6 cellular contexts compared by ENCODE assay signal in genomic region chr1:84683508-84683907, GRCh38.
"Had no signal": no experiment of that assay in that cellular context is flagged by ENCODE, and none has a peak within 500 bp of the region (broad histone marks: within the 10 kb centered on the region; RNA-seq: fewer than 3 reads in every experiment).

No MANE protein-coding gene starts in this region.

- H3K27me3 Mint-ChIP-seq: IgD-negative memory B cell had no signal

- H3K4me3 Mint-ChIP-seq: IgD-negative memory B cell had no signal

- H3K27ac ChIP-seq: HL-60, KMS-11 had no signal

- H3K9me3 Mint-ChIP-seq: IgD-negative memory B cell had no signal

- H3K27ac Mint-ChIP-seq: IgD-negative memory B cell had no signal

- DNase-seq: IMR-90, KBM-7, KG1 had no signal

- H3K9ac ChIP-seq: KMS-11 had no signal

- H3K4me2 ChIP-seq: KMS-11 had no signal
